ENCODE assay signal across 19 cellular contexts in the genomic region with DNA sequence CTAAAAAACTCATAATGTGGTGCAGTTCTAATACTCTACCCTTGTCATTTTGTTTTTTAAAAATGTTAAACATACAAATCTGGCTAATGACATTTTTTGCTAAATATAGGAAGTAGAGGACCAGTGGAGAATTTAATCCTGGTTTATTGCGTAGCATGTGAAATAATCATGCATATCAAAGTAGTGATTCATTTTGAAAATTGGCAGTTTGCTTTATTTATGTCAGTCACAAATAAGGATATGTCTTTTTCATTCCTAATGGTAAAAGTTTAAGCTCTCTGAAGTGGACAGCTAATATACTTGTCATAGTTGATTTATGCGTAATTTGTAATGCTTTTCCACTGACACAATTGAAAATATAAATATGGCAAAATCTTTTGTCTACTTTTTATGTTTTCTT.
A peak's percentile ranks its signal among the peaks of the same experiment; 100 is the strongest.
DNase-seq lines count a peak whose midpoint lies in the region; ATAC-seq, FAIRE-seq and TF ChIP-seq lines count a peak whose summit lies in the region.
"Had no signal": no experiment of that assay in that cellular context is flagged by ENCODE, and none has a peak within 500 bp of the region (broad histone marks: within the 10 kb centered on the region; RNA-seq: fewer than 3 reads in every experiment).

No MANE protein-coding gene starts in this region.

- H3K4me1 Mint-ChIP-seq in HFFc6 (ENCODE audit: low read depth) = peaks cover 32% of the 10 kb centered on the region

- no peaks in the 10 kb centered on the region for H3K27me3 Mint-ChIP-seq in HFFc6 (ENCODE audit: insufficient read depth)
- H3K27me3 Mint-ChIP-seq: dendritic cell treated with granulocyte-macrophage colony-stimulating factor and Interleukin-4, amounts not matched to agents 40 ng/mL and 50 ng/mL, for 4 days; natural killer cell treated with Interleukin-12 subunit alpha and Interleukin-12 subunit beta and Interleukin-15 and Interleukin-18, amount 100 ng/mL, for 72 hours had no signal

- TF ChIP-seq CTCF in A549 (IDR thresholded peaks at IDR 0.05) = no peak
- no peak for TF ChIP-seq CTCF in HFFc6 (IDR thresholded peaks at IDR 0.05)
- no peak for TF ChIP-seq CTCF in fibroblast of villous mesenchyme (IDR thresholded peaks at IDR 0.05; ENCODE audit: insufficient read depth, low read depth, low read length)
- TF ChIP-seq CTCF in thyroid gland (IDR thresholded peaks at IDR 0.05) = no peak

- TF ChIP-seq EP300 in A549 (IDR thresholded peaks at IDR 0.05) = no peak

- peak overlapping the region; percentile 6; the same call in 1 of the 3 replicates for H3K4me2 ChIP-seq in A549

- H3K36me3 ChIP-seq in thyroid gland = no peaks in the 10 kb centered on the region
- H3K36me3 ChIP-seq: left lung had no signal

- H3K27ac ChIP-seq in A549 = no peak overlapping the region
- no peak overlapping the region for H3K27ac ChIP-seq in thyroid gland
- H3K27ac ChIP-seq: VCaP had no signal

- ATAC-seq in A549 (no peak), GM18907 (IDR thresholded peaks at IDR 0.05; ENCODE audit: unreplicated experiment) (no peak), GM21717 (IDR thresholded peaks at IDR 0.05; ENCODE audit: unreplicated experiment) (no peak)
- ATAC-seq: left lung; natural killer cell treated with Interleukin-12 subunit alpha and Interleukin-12 subunit beta and Interleukin-15 and Interleukin-18, amount 100 ng/mL, for 72 hours had no signal

- DNase-seq in A549 (ENCODE audit: low read depth in 1 of 2, low spot score in 1 of 2) (no peak), HFFc6 (peak; percentile 57), astrocyte of the hippocampus (ENCODE audit: low read depth, low spot score) (peak; percentile 69), fibroblast of villous mesenchyme (ENCODE audit: low read depth) (peak; percentile 22), thyroid gland (no peak)
- DNase-seq in stimulated activated CD4-positive, alpha-beta T cell treated with anti-CD3 and anti-CD28 coated beads, Interleukin-2, amount 100 ng/mL, for 24 hours = no peak
- DNase-seq: activated naive CD4-positive, alpha-beta T cell treated with anti-CD3 and anti-CD28 coated beads, Interleukin-2, amount 50 U/mL, for 16 hours; DND-41; H7; left lung; NCI-H1417; SIG-M5; trophoblast cell had no signal

- POLR2A ChIA-PET in A549 (lab: Yijun Ruan, JAX) = no interaction called here

- no peak for TF ChIP-seq RAD21 in A549 (conservative IDR thresholded peaks at IDR 0.05 in 1 of 2, IDR thresholded peaks at IDR 0.05 in 1 of 2)

- H3K9me3 ChIP-seq in A549 (0 out of 3 replicates have a peak, but pooled peaks cover 3% of the 10 kb centered on the region), thyroid gland (no peaks in the 10 kb centered on the region)

- peak overlapping the region; percentile 29; the same call in 1 of the 2 replicates for H3K4me3 Mint-ChIP-seq in HFFc6
- H3K4me3 Mint-ChIP-seq: dendritic cell treated with granulocyte-macrophage colony-stimulating factor and Interleukin-4, amounts not matched to agents 40 ng/mL and 50 ng/mL, for 4 days; natural killer cell treated with Interleukin-12 subunit alpha and Interleukin-12 subunit beta and Interleukin-15 and Interleukin-18, amount 100 ng/mL, for 72 hours had no signal

- TF ChIP-seq POLR2A in A549 (IDR thresholded peaks at IDR 0.05; ENCODE audit: low read length) = no peak
- TF ChIP-seq POLR2A in thyroid gland (IDR thresholded peaks at IDR 0.05) = no peak

- peak overlapping the region; percentile 68 for H3K27ac Mint-ChIP-seq in HFFc6
- H3K27ac Mint-ChIP-seq: dendritic cell treated with granulocyte-macrophage colony-stimulating factor and Interleukin-4, amounts not matched to agents 40 ng/mL and 50 ng/mL, for 4 days; natural killer cell treated with Interleukin-12 subunit alpha and Interleukin-12 subunit beta and Interleukin-15 and Interleukin-18, amount 100 ng/mL, for 72 hours had no signal

- intact Hi-C loops in thyroid gland (cut with DNase I) = no loop called here

- H3K4me3 ChIP-seq in A549 (no peak overlapping the region), fibroblast of villous mesenchyme (ENCODE audit: low read depth, low read length) (no peak overlapping the region), thyroid gland (replicated peaks in 1 of 3) (no peak overlapping the region)
- H3K4me3 ChIP-seq: left lung, skin epidermis had no signal

- 60% methylated on average over 2 of the region's 2 CpGs for WGBS in A549 (ENCODE audit: missing lambda C conversion rate)
- 89 to 94% methylated on average over 2 of the region's 2 CpGs for WGBS in thyroid gland, 2 donors

- H3K36me3 Mint-ChIP-seq in HFFc6 (ENCODE audit: low read depth) = peaks cover 13% of the 10 kb centered on the region

- H3K9me3 Mint-ChIP-seq in HFFc6 = peaks cover 6% of the 10 kb centered on the region; the same call in 1 of the 2 replicates

- CTCF ChIA-PET in A549 (lab: Yijun Ruan, JAX) = interaction anchor here (0.9 to 1.3 kb wide), 2 partner anchors 12 to 45 kb away, joined by 3 read pairs; no protein-coding TSS in a partner anchor

- no peaks in the 10 kb centered on the region for H3K27me3 ChIP-seq in thyroid gland
- H3K27me3 ChIP-seq: left lung had no signal

- FAIRE-seq in A549 (lab: Jason Lieb, UNC) = peak; percentile 63

- H3K4me1 ChIP-seq in A549 (peaks cover 14% of the 10 kb centered on the region; the same call in 2 of the 3 replicates), thyroid gland (no peaks in the 10 kb centered on the region)
- H3K4me1 ChIP-seq: left lung had no signal

TF ChIP-seq in A549, 52 proteins besides CTCF, POLR2A, EP300 and RAD21:
- TF ChIP-seq HOXA7 (CRISPR knock-in tag; IDR thresholded peaks at IDR 0.05) = no peak
- TF ChIP-seq RCOR1 (IDR thresholded peaks at IDR 0.05; ENCODE audit: low read depth, low read length) = no peak
- TF ChIP-seq JUNB (IDR thresholded peaks at IDR 0.05) = 0 out of 2 replicates have a peak, but pooled peaks have one; percentile 19
- TF ChIP-seq, protein P1, sequence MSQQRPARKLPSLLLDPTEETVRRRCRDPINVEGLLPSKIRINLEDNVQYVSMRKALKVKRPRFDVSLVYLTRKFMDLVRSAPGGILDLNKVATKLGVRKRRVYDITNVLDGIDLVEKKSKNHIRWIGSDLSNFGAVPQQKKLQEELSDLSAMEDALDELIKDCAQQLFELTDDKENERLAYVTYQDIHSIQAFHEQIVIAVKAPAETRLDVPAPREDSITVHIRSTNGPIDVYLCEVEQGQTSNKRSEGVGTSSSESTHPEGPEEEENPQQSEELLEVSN (IDR thresholded peaks at IDR 0.05; ENCODE audit: borderline replicate concordance, low read depth) = no peak
- 0 out of 4 replicates have a peak, but pooled peaks of 1 of the 2 experiments have one; percentile 16 for TF ChIP-seq CEBPB (IDR thresholded peaks at IDR 0.05)
- TF ChIP-seq RFX5 (IDR thresholded peaks at IDR 0.05) = no peak
- TF ChIP-seq MAZ (IDR thresholded peaks at IDR 0.05; ENCODE audit: borderline replicate concordance, low read depth, low read length) = no peak
- TF ChIP-seq NR3C1 (IDR thresholded peaks at IDR 0.05) = no peak

Comparison
In these comparisons a context has a peak if more than half of its experiments do, and no peak if none do; other contexts are left out.
1. DNase-seq: peak in HFFc6 (single experiment), astrocyte of the hippocampus (single experiment) and fibroblast of villous mesenchyme (single experiment); none in A549 (0 of 2), stimulated activated CD4-positive, alpha-beta T cell treated with anti-CD3 and anti-CD28 coated beads, Interleukin-2, amount 100 ng/mL, for 24 hours (0 of 2) and thyroid gland (0 of 2).